ENCODE assay signal across 8 cellular contexts in genomic region chr14:23695220-23695999, GRCh38. TPM values are rescaled to one million over a fixed set of nuclear protein-coding genes. Genes with fewer than 3 reads are reported as not detected.
A peak's percentile ranks its signal among the peaks of the same experiment; 100 is the strongest.
DNase-seq lines count a peak whose midpoint lies in the region; ATAC-seq, FAIRE-seq and TF ChIP-seq lines count a peak whose summit lies in the region.

No MANE protein-coding gene starts in this region.

- H3K18ac ChIP-seq in H1 (ENCODE audit: extremely low read depth, low read length): peak overlapping the region; percentile 40

- TF ChIP-seq POLR2A in H1 (IDR thresholded peaks at IDR 0.05; ENCODE audit: control extremely low read depth in 1 of 2, low read depth in 2 of 2, low read length in 2 of 2): no peak

- H3K27ac Mint-ChIP-seq in naive thymus-derived CD8-positive, alpha-beta T cell: no peak overlapping the region

- POLR2A ChIA-PET in H1 (lab: Charles Lee; ENCODE audit: partially characterized antibody): interaction anchor here (1.1 to 3.5 kb wide), 11 partner anchors 10 to 215 kb away, joined by 3 to 28 read pairs (median 4); no protein-coding TSS in a partner anchor
- POLR2A ChIA-PET in naive thymus-derived CD8-positive, alpha-beta T cell (lab: Charles Lee): no interaction called here

- no peaks in the 10 kb centered on the region for H4K20me1 ChIP-seq in H1 (replicated peaks in 1 of 2; ENCODE audit: control insufficient read depth in 1 of 2, insufficient read depth in 2 of 2, low read length in 2 of 2)

- intact Hi-C loops in lower lobe of right lung (cut with DNase I): no loop called here

- H3K27me3 ChIP-seq in H1 (replicated peaks in 1 of 4; ENCODE audit: control insufficient read depth in 3 of 4, extremely low read depth in 1 of 4, insufficient read depth in 3 of 4, low read length in 3 of 4) (no peaks in the 10 kb centered on the region; a peak in 1 of 7 replicates), lower lobe of right lung (ENCODE audit: low read depth) (peaks cover 7% of the 10 kb centered on the region), thoracic aorta (replicated peaks; ENCODE audit: insufficient read depth) (no peaks in the 10 kb centered on the region)

- peak overlapping the region; percentile 46; the same call in 1 of the 2 replicates for H2BK5ac ChIP-seq in H1 (ENCODE audit: low read depth, low read length)

- H2BK120ac ChIP-seq in H1 (replicated peaks; ENCODE audit: low read depth, low read length): peak overlapping the region; percentile 89

- CTCF ChIA-PET in H1 (lab: Charles Lee; ENCODE audit: partially characterized antibody): interaction anchor here (1.1 to 3.1 kb wide), 6 partner anchors 29 to 215 kb away, joined by 3 to 13 read pairs (median 4); no protein-coding TSS in a partner anchor

- TF ChIP-seq CTCF in H1 (IDR thresholded peaks at IDR 0.05; ENCODE audit: control extremely low read depth in 1 of 3, insufficient read depth in 1 of 3, low read depth in 1 of 3, low read length in 3 of 3) (no peak), lower lobe of right lung (IDR thresholded peaks at IDR 0.05) (no peak), thoracic aorta (IDR thresholded peaks at IDR 0.05) (no peak)

- H3K56ac ChIP-seq in H1 (replicated peaks; ENCODE audit: insufficient read length, low read depth, low read length): no peak overlapping the region

- peak overlapping the region; percentile 87 for H2BK20ac ChIP-seq in H1 (ENCODE audit: low read length)

- no peak for TF ChIP-seq RAD21 in H1 (IDR thresholded peaks at IDR 0.05 in 1 of 2, conservative IDR thresholded peaks at IDR 0.05 in 1 of 2; ENCODE audit: low read depth in 2 of 2, low read length in 2 of 2)

- no peak overlapping the region for H3K4me3 Mint-ChIP-seq in naive thymus-derived CD8-positive, alpha-beta T cell

- peak overlapping the region; percentile 30 for H4K5ac ChIP-seq in H1 (ENCODE audit: insufficient read length, low read depth, low read length)

- no peak overlapping the region for H4K8ac ChIP-seq in H1 (ENCODE audit: extremely low read depth, insufficient read depth, low read length)

- peaks cover 0 to 9% (median 3%) of the 10 kb centered on the region in 9 donors for H3K9me3 Mint-ChIP-seq in naive thymus-derived CD8-positive, alpha-beta T cell

- peaks cover 11 to 35% (median 23%) of the 10 kb centered on the region in 5 donors for H3K27me3 Mint-ChIP-seq in naive thymus-derived CD8-positive, alpha-beta T cell

- peak overlapping the region in 1 of 4 experiments; percentile 41; a peak in 2 of 7 replicates for H3K9ac ChIP-seq in H1 (replicated peaks in 1 of 4; ENCODE audit: extremely low read depth in 1 of 4, low read depth in 3 of 4, low read length in 3 of 4)

- peaks cover 11 to 18% (median 14%) of the 10 kb centered on the region in 4 experiments; a peak in 6 of 7 replicates for H3K4me1 ChIP-seq in H1 (replicated peaks in 1 of 4; ENCODE audit: control insufficient read depth in 3 of 4, insufficient read depth in 4 of 4, low read length in 3 of 4)
- H3K4me1 ChIP-seq in lower lobe of right lung: peaks cover 19% of the 10 kb centered on the region
- H3K4me1 ChIP-seq in thoracic aorta (ENCODE audit: control insufficient read depth in 1 of 2, low read depth in 2 of 2): peaks cover 0 to 14% of the 10 kb centered on the region in 2 donors

- H3K4me3 ChIP-seq in H1 (ENCODE audit: extremely low read depth in 1 of 4, insufficient read depth in 2 of 4, low read depth in 3 of 4, low read length in 4 of 4): peak overlapping the region in 3 of 4 experiments; percentile 2 to 51 (median 25); a peak in 5 of 8 replicates
- peak overlapping the region; percentile 31 for H3K4me3 ChIP-seq in lower lobe of right lung
- peak overlapping the region; percentile 73 for H3K4me3 ChIP-seq in thoracic aorta

- no peak overlapping the region; the same call in 1 of the 2 replicates for H2AK5ac ChIP-seq in H1 (ENCODE audit: low read depth, low read length)

- no peak overlapping the region; the same call in 1 of the 2 replicates for H2BK15ac ChIP-seq in H1 (ENCODE audit: low read length)

- peak overlapping the region; percentile 49 for H4K91ac ChIP-seq in H1 (replicated peaks; ENCODE audit: insufficient read length, low read length)

- no peak overlapping the region for H3K14ac ChIP-seq in H1 (ENCODE audit: insufficient read length)

- H3K4ac ChIP-seq in H1 (replicated peaks; ENCODE audit: insufficient read length, low read depth, low read length): no peak overlapping the region

- ATAC-seq in lower lobe of right lung (peak in 1 of 2 donors; percentile 35), thoracic aorta (ENCODE audit: insufficient number of reproducible peaks, low FRiP score, low read depth) (no peak)
- no peak for ATAC-seq in naive thymus-derived CD8-positive, alpha-beta T cell

- no peaks in the 10 kb centered on the region for H3K79me2 ChIP-seq in H1 (ENCODE audit: control insufficient read depth in 1 of 2, insufficient read depth in 2 of 2, low read length in 2 of 2)

- no peak for TF ChIP-seq EP300 in H1 (IDR thresholded peaks at IDR 0.05; ENCODE audit: borderline replicate concordance in 1 of 2, low read depth in 2 of 2, low read length in 2 of 2)

- H3K79me1 ChIP-seq in H1 (ENCODE audit: low read depth, low read length): no peaks in the 10 kb centered on the region

- 36% methylated on average over 19 of the region's 19 CpGs; no CpG with 5 or more reads in 1 of the 2 experiments for WGBS in H1 (ENCODE audit: extremely low coverage in 1 of 2, insufficient coverage in 1 of 2, insufficient read length in 1 of 2, insufficient replicate concordance in 2 of 2, low coverage in 1 of 2, low lambda C conversion rate in 2 of 2, missing lambda C conversion rate in 1 of 2), 2 experiments

- no peaks in the 10 kb centered on the region for H3K4me1 Mint-ChIP-seq in naive thymus-derived CD8-positive, alpha-beta T cell

- no peak overlapping the region for H3K23ac ChIP-seq in H1 (ENCODE audit: insufficient read length)

- no peak overlapping the region for H3K27ac ChIP-seq in H1 (ENCODE audit: low read depth, low read length)
- H3K27ac ChIP-seq in lower lobe of right lung: no peak overlapping the region
- H3K27ac ChIP-seq in thoracic aorta: no peak overlapping the region

- DNase-seq in M059J (ENCODE audit: low read depth) (peak; percentile 9), H1 (ENCODE audit: low read depth in 1 of 2, low spot score in 2 of 2) (peak in 1 of 2 experiments; percentile 63), lower lobe of right lung (no peak), thoracic aorta (ENCODE audit: low spot score) (no peak), NCI-H2029 treated with DMSO at 0.1 percent for 48 hours (lab: John Stamatoyannopoulos, UW) (no peak), cerebellar cortex (ENCODE audit: low spot score) (no peak), DMS53 (lab: John Stamatoyannopoulos, UW) (no peak)
- DNase-seq in naive thymus-derived CD8-positive, alpha-beta T cell: no peak

- no peak for FAIRE-seq in H1 (lab: Jason Lieb, UNC)

- H3K36me3 Mint-ChIP-seq in naive thymus-derived CD8-positive, alpha-beta T cell: peaks cover 0 to 6% (median 0%) of the 10 kb centered on the region in 3 donors

- no peaks in the 10 kb centered on the region; the same call in 1 of the 2 replicates for H3K23me2 ChIP-seq in H1 (ENCODE audit: low read depth, low read length)

- H3K9me3 ChIP-seq in H1 (ENCODE audit: insufficient read depth in 2 of 2, low read depth in 1 of 2, low read length in 1 of 2) (peaks cover 10 to 19% of the 10 kb centered on the region in 2 experiments), lower lobe of right lung (no peaks in the 10 kb centered on the region), thoracic aorta (no peaks in the 10 kb centered on the region)

- no peaks in the 10 kb centered on the region for H3K36me3 ChIP-seq in H1 (ENCODE audit: control insufficient read depth in 2 of 4, insufficient read depth in 4 of 4, low read length in 3 of 4)
- no peaks in the 10 kb centered on the region for H3K36me3 ChIP-seq in lower lobe of right lung
- H3K36me3 ChIP-seq in thoracic aorta: no peaks in the 10 kb centered on the region

- H2BK12ac ChIP-seq in H1 (ENCODE audit: low read depth, low read length): peak overlapping the region; percentile 32

- peak overlapping the region; percentile 55 to 60 for H3K4me2 ChIP-seq in H1 (ENCODE audit: insufficient read depth in 1 of 2, low read depth in 2 of 2, low read length in 2 of 2)

- H2AFZ ChIP-seq in H1 (ENCODE audit: low read length): peak overlapping the region; percentile 54; the same call in 1 of the 2 replicates

TF ChIP-seq in H1, 55 proteins besides CTCF, POLR2A, EP300 and RAD21:
- TF ChIP-seq TEAD4 (IDR thresholded peaks at IDR 0.05; ENCODE audit: low read depth, low read length) (no peak), MAX (IDR thresholded peaks at IDR 0.05) (no peak), HDAC2 (IDR thresholded peaks at IDR 0.05; ENCODE audit: borderline replicate concordance in 1 of 2, low read depth in 2 of 2, low read length in 2 of 2) (no peak), SP1 (IDR thresholded peaks at IDR 0.05; ENCODE audit: low read depth, low read length) (0 out of 2 replicates have a peak, but pooled peaks have one; percentile 9), SP4 (IDR thresholded peaks at IDR 0.05; ENCODE audit: low read length) (no peak)

RNA-seq across cellular contexts. Expression of gene DHRS2, which starts 59.2 kb away (rescaled TPM):
- 11.9 and 16.8 TPM in 2 replicates for total RNA-seq in M059J (2014; rRNA removed; shearing (Covaris generic))
- total RNA-seq in H1 (2021; fragmentation: NEBNext Ultra II Directional; extraction: Animal tissue kit (Norgen Biotek cat#: 25700)): 0.44 and 1.1 TPM in 2 replicates
- polyA plus RNA-seq in H1 (2011; rRNA removed): 3.5 and 4.4 TPM in 2 replicates
- 6.2 TPM for polyA plus RNA-seq in H1 (2011; cell fraction: cytosol; rRNA removed)
- polyA plus RNA-seq in H1 (2011; cell fraction: nucleus; rRNA removed): 5.7 TPM
- 0.91 to 2.7 TPM (median 1.8 TPM) in 4 replicates for polyA plus RNA-seq in H1 (2012, experiment 1 of 2)
- 0.72 TPM for polyA plus RNA-seq in H1 (2012, experiment 2 of 2)
- 1.5 TPM for polyA plus RNA-seq in H1 (2013, experiment 1 of 2)
- 1.2 TPM for polyA plus RNA-seq in H1 (2013, experiment 2 of 2)
- 4.0 and 4.9 TPM in 2 replicates for polyA minus RNA-seq in H1 (2011; rRNA and poly(A)+ RNA removed)
- 0.81 TPM for polyA minus RNA-seq in H1 (2011; cell fraction: cytosol; rRNA and poly(A)+ RNA removed)
- 7.5 TPM for polyA minus RNA-seq in H1 (2011; cell fraction: nucleus; rRNA and poly(A)+ RNA removed)
- total RNA-seq in lower lobe of right lung (1.2 TPM), thoracic aorta (not detected)
- not detected for total RNA-seq in naive thymus-derived CD8-positive, alpha-beta T cell
- not detected for polyA plus RNA-seq in naive thymus-derived CD8-positive, alpha-beta T cell
